ENCODE assay signal across 36 cellular contexts in genomic region chr20:29790510-29790909, GRCh38.
"Had no signal": no experiment of that assay in that cellular context is flagged by ENCODE, and none has a peak within 500 bp of the region (broad histone marks: within the 10 kb centered on the region; RNA-seq: fewer than 3 reads in every experiment).

No MANE protein-coding gene starts in this region.

- H3K36me3 ChIP-seq: MG63 had no signal

- H3K27me3 ChIP-seq: MG63 had no signal

- H3K4me3 ChIP-seq: MG63 had no signal

- H3K9me3 ChIP-seq: MG63 had no signal

- DNase-seq: Karpas-422, Kasumi-1, MG63, MM.1S, MV-4-11, NCI-H1048, NCI-H1092, NCI-H1092 treated with DMSO at 0.1 percent for 48 hours, NCI-H1105, NCI-H1105 treated with DMSO at 0.1 percent for 48 hours, NCI-H1417, NCI-H1417 treated with DMSO at 0.1 percent for 48 hours, NCI-H1436, NCI-H1436 treated with DMSO at 0.1 percent for 48 hours, NCI-H146, NCI-H1694, NCI-H1694 treated with DMSO at 0.1 percent for 48 hours, NCI-H187, NCI-H1930, NCI-H2029, NCI-H2029 treated with DMSO at 0.1 percent for 48 hours, NCI-H2081, NCI-H2081 treated with DMSO at 0.1 percent for 48 hours, NCI-H2107, NCI-H2171, NCI-H2171 treated with DMSO at 0.1 percent for 48 hours, NCI-H2227 treated with DMSO at 0.1 percent for 48 hours, NCI-H226, NCI-H345, NCI-H446, NCI-H446 treated with DMSO at 0.1 percent for 48 hours, NCI-H510A, NCI-H510A treated with DMSO at 0.1 percent for 48 hours, NCI-H524, NCI-H524 treated with DMSO at 0.1 percent for 48 hours, NCI-H526 had no signal
